8 cellular contexts compared by ENCODE assay signal in the genomic region with DNA sequence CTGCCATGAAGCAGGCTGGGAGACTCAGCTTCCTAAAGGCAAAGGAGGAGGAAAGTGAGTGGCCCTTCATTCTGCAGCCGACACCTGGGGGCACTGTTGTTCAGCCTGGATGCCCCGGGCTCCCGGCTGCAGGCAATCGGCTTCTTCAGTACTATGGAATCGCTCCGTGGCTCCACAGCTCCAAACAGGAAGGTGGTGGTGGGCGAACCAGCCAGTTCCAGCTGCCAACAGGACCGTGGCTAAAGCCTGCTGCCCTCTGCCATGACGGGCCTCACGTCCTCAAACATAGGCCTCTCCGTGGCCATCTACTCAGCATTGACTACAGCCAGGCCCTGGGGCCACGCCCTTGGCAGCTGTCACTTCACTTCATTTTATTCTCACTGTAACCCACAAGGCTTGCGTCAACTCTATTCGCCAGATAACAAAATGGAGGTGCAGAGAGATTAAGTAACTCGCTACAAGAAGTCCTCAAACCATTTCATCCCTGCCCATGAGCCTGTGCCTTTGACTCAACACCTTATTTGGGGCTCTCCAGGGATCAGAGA. TPM values are rescaled to one million over a fixed set of nuclear protein-coding genes. Genes with fewer than 3 reads are reported as not detected.
DNase-seq lines count a peak whose midpoint lies in the region; ATAC-seq and TF ChIP-seq lines count a peak whose summit lies in the region.

No MANE protein-coding gene starts in this region.

- ATAC-seq in GM18519 (IDR thresholded peaks at IDR 0.05; ENCODE audit: low FRiP score, unreplicated experiment) (peak; percentile 31), heart left ventricle (peak in 3 of 4 donors; percentile 75 to 82 (median 77)), sciatic nerve (peak; percentile 44)
- ATAC-seq in activated T-helper 17 cell treated with anti-CD3 and anti-CD28 coated beads, Interleukin-2, amount 50 U/mL, for 72 hours (replicated peaks), result peak; percentile 74

- CTCF ChIA-PET in RWPE1 (lab: Yijun Ruan, JAX), result interaction anchor here (0.5 to 2.2 kb wide), 10 partner anchors 10 to 988 kb away, joined by 3 to 9 read pairs (median 4); no protein-coding TSS in a partner anchor

- H3K9me3 Mint-ChIP-seq in IgD-negative memory B cell, result no peaks in the 10 kb centered on the region
- H3K9me3 Mint-ChIP-seq in activated T-helper 17 cell treated with anti-CD3 and anti-CD28 coated beads, Interleukin-2, amount 50 U/mL, for 72 hours, result no peaks in the 10 kb centered on the region

- intact Hi-C loops in heart left ventricle (cut with DNase I), result loop anchor here in 4 of 10 donors (5.0 to 10.0 kb wide), 2 partner anchors 266 to 269 kb away; no protein-coding TSS in a partner anchor
- intact Hi-C loops in sciatic nerve (cut with DNase I), result no loop called here

- peak overlapping the region in 2 of 12 donors; percentile 16 to 33 for H3K4me3 ChIP-seq in heart left ventricle

- peaks cover 0 to 72% (median 24%) of the 10 kb centered on the region in 9 donors for H3K27me3 ChIP-seq in heart left ventricle

- in situ Hi-C loops in ACHN (cut with HindIII; ENCODE audit: low pct_ligation_motif_present, low pct_unique_long_range_greater_than_20kb, low sequenced_read_pairs), result no loop called here

- POLR2A ChIA-PET in RWPE1 (lab: Yijun Ruan, JAX; ENCODE audit: low non-redundant PET), result no interaction called here

- DNase-seq in ACHN (peak; percentile 58), RWPE1 (ENCODE audit: low spot score) (peak; percentile 50), heart left ventricle (peak; percentile 20 to 65 (median 40)), sciatic nerve (ENCODE audit: low spot score) (no peak), NCI-H187 treated with DMSO at 0.1 percent for 48 hours (lab: John Stamatoyannopoulos, UW) (no peak)

- H3K36me3 ChIP-seq in heart left ventricle, result no peaks in the 10 kb centered on the region

- H3K36me3 Mint-ChIP-seq in IgD-negative memory B cell, result peaks cover 8% of the 10 kb centered on the region
- no peaks in the 10 kb centered on the region for H3K36me3 Mint-ChIP-seq in activated T-helper 17 cell treated with anti-CD3 and anti-CD28 coated beads, Interleukin-2, amount 50 U/mL, for 72 hours (ENCODE audit: low read depth)

- peak overlapping the region; percentile 97 to 98 (median 97) for H3K27ac Mint-ChIP-seq in IgD-negative memory B cell
- no peak overlapping the region for H3K27ac Mint-ChIP-seq in activated T-helper 17 cell treated with anti-CD3 and anti-CD28 coated beads, Interleukin-2, amount 50 U/mL, for 72 hours

- 8 to 19% (median 13%) methylated on average over 13 to 15 of the region's 15 CpGs for WGBS in heart left ventricle, 4 donors

- H3K4me3 Mint-ChIP-seq in IgD-negative memory B cell, result peak overlapping the region; percentile 69 to 89 (median 86)
- peak overlapping the region; percentile 27 for H3K4me3 Mint-ChIP-seq in activated T-helper 17 cell treated with anti-CD3 and anti-CD28 coated beads, Interleukin-2, amount 50 U/mL, for 72 hours

- peaks cover 0 to 9% (median 7%) of the 10 kb centered on the region in 12 donors for H3K9me3 ChIP-seq in heart left ventricle

- peaks cover 0 to 4% (median 0%) of the 10 kb centered on the region in 12 donors for H3K4me1 ChIP-seq in heart left ventricle

- H3K27ac ChIP-seq in RWPE1 (no peak overlapping the region), heart left ventricle (no peak overlapping the region)

- TF ChIP-seq CTCF in RWPE1 (conservative IDR thresholded peaks at IDR 0.05; ENCODE audit: low read depth), result peak; percentile 57
- TF ChIP-seq CTCF in heart left ventricle (IDR thresholded peaks at IDR 0.05), result peak; percentile 15 to 58 (median 46)

- no peaks in the 10 kb centered on the region for H3K27me3 Mint-ChIP-seq in IgD-negative memory B cell
- H3K27me3 Mint-ChIP-seq in activated T-helper 17 cell treated with anti-CD3 and anti-CD28 coated beads, Interleukin-2, amount 50 U/mL, for 72 hours, result peaks cover 27% of the 10 kb centered on the region

- peaks cover 77 to 87% (median 83%) of the 10 kb centered on the region in 3 donors for H3K4me1 Mint-ChIP-seq in IgD-negative memory B cell
- H3K4me1 Mint-ChIP-seq in activated T-helper 17 cell treated with anti-CD3 and anti-CD28 coated beads, Interleukin-2, amount 50 U/mL, for 72 hours, result no peaks in the 10 kb centered on the region

- no peak for TF ChIP-seq POLR2A in heart left ventricle (IDR thresholded peaks at IDR 0.05)

RNA-seq across cellular contexts. Expression of a gene that starts 38.1 kb away (rescaled TPM):
- polyA plus RNA-seq in IgD-negative memory B cell (65.3 TPM), heart left ventricle (under 1 TPM in 1 of 2 donors, not detected in 1; 0.01 TPM)
- under 1 TPM; 0.30 to 0.66 TPM for total RNA-seq in activated T-helper 17 cell treated with anti-CD3 and anti-CD28 coated beads, Interleukin-2, amount 50 U/mL, for 72 hours
- total RNA-seq in heart left ventricle (under 1 TPM in 3 of 9 donors, not detected in 6; 0.02 to 0.37 (median 0.14) TPM), sciatic nerve (1.2 TPM)

Comparison
In these comparisons a context has a peak if more than half of its experiments do, and no peak if none do; other contexts are left out.
1. DNase-seq: peak in ACHN (single experiment), RWPE1 (single experiment) and heart left ventricle (5 of 5); none in sciatic nerve (single experiment) and NCI-H187 treated with DMSO at 0.1 percent for 48 hours (single experiment).
2. Peak in every context shown above with its lines, with median percentiles within 50 percentile points of each other: ATAC-seq.